ENCODE assay signal across 14 cellular contexts in the genomic region with DNA sequence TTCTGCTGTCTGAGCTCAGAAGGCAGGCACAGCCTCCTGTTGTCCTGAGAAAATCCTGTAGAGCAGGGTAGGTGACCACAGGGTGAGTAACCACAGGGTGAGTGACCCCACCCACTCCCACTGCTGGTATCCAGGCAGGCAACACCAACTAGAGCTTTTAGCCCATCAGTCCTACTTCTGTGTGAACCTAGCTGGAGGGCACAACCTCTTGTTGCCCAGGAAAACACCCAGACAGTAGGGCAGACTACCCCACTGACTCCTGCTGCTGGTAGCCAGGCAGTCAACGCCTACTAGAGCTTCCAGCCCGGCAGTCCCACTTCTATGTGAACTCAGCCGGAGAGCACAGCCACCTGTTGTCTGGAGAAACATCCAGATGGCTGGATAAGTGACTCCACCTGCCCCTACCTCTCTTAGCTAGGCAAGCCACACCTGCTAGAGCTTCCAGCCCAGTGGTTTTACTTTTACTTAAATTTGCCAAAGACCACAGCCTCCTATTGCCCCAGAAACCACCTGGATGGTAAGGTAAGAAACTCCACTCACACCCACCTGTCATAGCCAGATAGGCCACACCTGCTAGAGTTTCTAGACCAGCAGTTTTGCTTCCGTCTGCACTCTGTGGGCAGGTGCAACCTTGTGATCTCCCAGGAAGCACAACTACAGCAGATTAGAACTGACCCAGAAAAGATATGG.
DNase-seq lines count a peak whose midpoint lies in the region; ATAC-seq and TF ChIP-seq lines count a peak whose summit lies in the region.
"Had no signal": no experiment of that assay in that cellular context is flagged by ENCODE, and none has a peak within 500 bp of the region (broad histone marks: within the 10 kb centered on the region; RNA-seq: fewer than 3 reads in every experiment).

No MANE protein-coding gene starts in this region.

- ATAC-seq in T-cell (replicated peaks in 1 of 4), result peak; percentile 58 to 69 (median 64)
- ATAC-seq in mucosa of descending colon, result peak; percentile 77
- no peak for ATAC-seq in GM18868 (IDR thresholded peaks at IDR 0.05; ENCODE audit: unreplicated experiment)
- no peak for ATAC-seq in HG02678 (IDR thresholded peaks at IDR 0.05; ENCODE audit: unreplicated experiment)
- ATAC-seq: K562, left lobe of liver had no signal

- POLR2A ChIA-PET in T-cell (lab: Charles Lee), result no interaction called here

- H3K9me3 ChIP-seq in mucosa of descending colon, result no peaks in the 10 kb centered on the region
- H3K9me3 ChIP-seq: Caco-2, esophagus muscularis mucosa had no signal

- H3K27ac Mint-ChIP-seq in Calu3 (ENCODE audit: unreplicated experiment) (peak overlapping the region; percentile 97), T-cell (peak overlapping the region; percentile 57 to 73)
- H3K27ac Mint-ChIP-seq: activated CD4-positive, alpha-beta T cell treated with anti-CD3 and anti-CD28 coated beads, Interleukin-2, amount 10 ng/mL, durations not matched to agents 24 days and 14 days; activated naive CD8-positive, alpha-beta T cell treated with anti-CD3 and anti-CD28 coated beads, Interleukin-2, amount 10 ng/mL, durations not matched to agents 7 days and 5 days had no signal

- CTCF ChIA-PET in Calu3 (lab: Charles Lee), result interaction anchor here (1.0 to 3.2 kb wide), 9 partner anchors 42 to 371 kb away, joined by 3 to 19 read pairs (median 4); partner anchors contain the start of gene INPP4B
- CTCF ChIA-PET in T-cell (lab: Charles Lee), result interaction anchor here in 1 of 2 donors (0.5 kb wide), 1 partner anchor 309 kb away, joined by 3 read pairs; no protein-coding TSS in a partner anchor

- peaks cover 41% of the 10 kb centered on the region for H3K4me1 Mint-ChIP-seq in Calu3 (ENCODE audit: low read depth, unreplicated experiment)
- H3K4me1 Mint-ChIP-seq in T-cell, result peaks cover 26 to 28% (median 26%) of the 10 kb centered on the region in 3 donors
- H3K4me1 Mint-ChIP-seq: activated naive CD8-positive, alpha-beta T cell treated with anti-CD3 and anti-CD28 coated beads, Interleukin-2, amount 10 ng/mL, durations not matched to agents 7 days and 5 days had no signal

- no peak for TF ChIP-seq CTCF in Calu3 (IDR thresholded peaks at IDR 0.05; ENCODE audit: unreplicated experiment)
- no peak for TF ChIP-seq CTCF in mucosa of descending colon (IDR thresholded peaks at IDR 0.05)

- H3K4me1 ChIP-seq in mucosa of descending colon (ENCODE audit: low read depth), result no peaks in the 10 kb centered on the region

- DNase-seq in Calu3 (peak; percentile 85), NCI-H1092 treated with DMSO at 0.1 percent for 48 hours (lab: John Stamatoyannopoulos, UW) (peak; percentile 24), T-cell (peak in 1 of 34 experiments; percentile 11), mucosa of descending colon (no peak), SW 1271 (lab: John Stamatoyannopoulos, UW) (no peak)
- DNase-seq in activated naive CD4-positive, alpha-beta T cell treated with Interleukin-2 at 50 U/mL for 16 hours, result no peak
- DNase-seq: activated CD4-positive, alpha-beta T cell treated with anti-CD3 and anti-CD28 coated beads, Interleukin-2, amount 10 ng/mL, durations not matched to agents 24 days and 14 days; activated naive CD8-positive, alpha-beta T cell treated with anti-CD3 and anti-CD28 coated beads, Interleukin-2, amount 10 ng/mL, durations not matched to agents 7 days and 5 days had no signal

- H3K36me3 Mint-ChIP-seq in Calu3 (ENCODE audit: insufficient read depth, unreplicated experiment) (peaks cover 35% of the 10 kb centered on the region), T-cell (no peaks in the 10 kb centered on the region)

- H3K36me3 ChIP-seq in mucosa of descending colon (ENCODE audit: low read depth), result no peaks in the 10 kb centered on the region
- H3K36me3 ChIP-seq: esophagus muscularis mucosa had no signal

- peak overlapping the region; percentile 83 for H3K4me3 Mint-ChIP-seq in Calu3 (ENCODE audit: low read depth, unreplicated experiment)
- H3K4me3 Mint-ChIP-seq in T-cell, result no peak overlapping the region
- H3K4me3 Mint-ChIP-seq: activated CD4-positive, alpha-beta T cell treated with anti-CD3 and anti-CD28 coated beads, Interleukin-2, amount 10 ng/mL, durations not matched to agents 24 days and 14 days; activated naive CD8-positive, alpha-beta T cell treated with anti-CD3 and anti-CD28 coated beads, Interleukin-2, amount 10 ng/mL, durations not matched to agents 7 days and 5 days had no signal

- TSS peak; percentile 66 for BruUV-seq in Calu3 (replicated peaks; lab: Mats Ljungman, UMichigan)

- intact Hi-C loops in Calu3 (cut with micrococcal nuclease; ENCODE audit: unreplicated experiment) (loop anchor here (1.0 to 5.0 kb wide), 5 partner anchors 43 to 366 kb away; no protein-coding TSS in a partner anchor), mucosa of descending colon (cut with DNase I, micrococcal nuclease) (no loop called here)

- H3K9me3 Mint-ChIP-seq in Calu3 (ENCODE audit: low read depth, unreplicated experiment), result no peaks in the 10 kb centered on the region
- no peaks in the 10 kb centered on the region for H3K9me3 Mint-ChIP-seq in T-cell

- H3K27me3 Mint-ChIP-seq in Calu3 (ENCODE audit: unreplicated experiment) (no peaks in the 10 kb centered on the region), T-cell (no peaks in the 10 kb centered on the region)
- H3K27me3 Mint-ChIP-seq: activated CD4-positive, alpha-beta T cell treated with anti-CD3 and anti-CD28 coated beads, Interleukin-2, amount 10 ng/mL, durations not matched to agents 24 days and 14 days; activated naive CD8-positive, alpha-beta T cell treated with anti-CD3 and anti-CD28 coated beads, Interleukin-2, amount 10 ng/mL, durations not matched to agents 7 days and 5 days had no signal

- no peak overlapping the region for H3K4me3 ChIP-seq in mucosa of descending colon
- H3K4me3 ChIP-seq: esophagus muscularis mucosa, K562 had no signal

Comparison
In these comparisons a context has a peak if more than half of its experiments do, and no peak if none do; other contexts are left out.
1. DNase-seq: peak in Calu3 (single experiment) and NCI-H1092 treated with DMSO at 0.1 percent for 48 hours (single experiment); none in mucosa of descending colon (0 of 3), SW 1271 (0 of 2) and activated naive CD4-positive, alpha-beta T cell treated with Interleukin-2 at 50 U/mL for 16 hours (single experiment).
2. ATAC-seq: peak in T-cell (4 of 4) and mucosa of descending colon (single experiment); none in GM18868 (single experiment) and HG02678 (single experiment).